21 cellular contexts compared by ENCODE assay signal in the genomic region with DNA sequence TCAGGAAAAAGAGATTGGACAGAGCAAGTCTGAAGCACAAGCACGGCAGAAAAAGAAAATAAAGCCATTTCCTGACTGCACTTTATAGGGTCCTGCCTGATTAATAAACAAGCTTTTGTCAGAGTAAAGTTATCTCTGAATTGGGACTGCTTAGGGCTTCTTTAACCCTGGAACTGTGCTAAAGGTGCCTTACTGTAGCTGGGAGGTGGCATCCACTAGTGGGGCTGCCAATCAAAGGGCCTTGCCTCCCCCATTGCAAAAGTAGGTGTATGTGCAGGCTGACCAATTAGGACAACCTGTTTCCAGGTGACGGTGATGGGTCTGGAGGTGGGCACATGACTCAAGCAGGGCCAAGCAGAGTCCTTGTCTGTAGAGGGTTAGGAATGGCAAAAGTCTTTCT. TPM values are rescaled to one million over a fixed set of nuclear protein-coding genes. Genes with fewer than 3 reads are reported as not detected.
DNase-seq lines count a peak whose midpoint lies in the region; ATAC-seq, FAIRE-seq and TF ChIP-seq lines count a peak whose summit lies in the region.
"Had no signal": no experiment of that assay in that cellular context is flagged by ENCODE, and none has a peak within 500 bp of the region (broad histone marks: within the 10 kb centered on the region; RNA-seq: fewer than 3 reads in every experiment).

No MANE protein-coding gene starts in this region.

- no peak for TF ChIP-seq POLR2A in endothelial cell of umbilical vein (IDR thresholded peaks at IDR 0.05; ENCODE audit: low read depth, low read length)

- H3K27ac Mint-ChIP-seq in osteocyte (ENCODE audit: unreplicated experiment): peak overlapping the region; percentile 14

- no peaks in the 10 kb centered on the region for H3K9me2 ChIP-seq in Karpas-422 (replicated peaks; ENCODE audit: insufficient read depth, low read length)

- no peaks in the 10 kb centered on the region for H3K9me1 ChIP-seq in endothelial cell of umbilical vein (replicated peaks; ENCODE audit: control insufficient read depth, extremely low read depth, insufficient read depth, low read length)

- H3K4me1 Mint-ChIP-seq in osteocyte (ENCODE audit: unreplicated experiment): peaks cover 30% of the 10 kb centered on the region

- DNase-seq in Karpas-422: peak; percentile 22
- DNase-seq in endothelial cell of umbilical vein (ENCODE audit: low read depth, low spot score): peak; percentile 26
- no peak for DNase-seq in osteocyte (ENCODE audit: extremely low spot score, unreplicated experiment)
- DNase-seq in NCI-H510A (lab: John Stamatoyannopoulos, UW): no peak
- no peak for DNase-seq in superior temporal gyrus (ENCODE audit: extremely low spot score)
- DNase-seq in activated CD4-positive, alpha-beta T cell treated with anti-CD3 and anti-CD28 coated beads, Interleukin-2, amount 50 U/mL, for 4 hours: no peak
- DNase-seq: 8988T; DMS 273 treated with DMSO at 0.1 percent for 48 hours; GDM1; H9; NCI-H1105 treated with DMSO at 0.1 percent for 48 hours; NCI-H1694; NCI-H2081 treated with DMSO at 0.1 percent for 48 hours; NCI-H446 treated with DMSO at 0.1 percent for 48 hours; NCI-H748 treated with DMSO at 0.1 percent for 48 hours; NK-92 treated with Interleukin-12 subunit alpha and Interleukin-12 subunit beta, amount 100 ng/mL, for 24 hours; SHP77 had no signal

- H3K4me1 ChIP-seq in BLaER1 treated with 17β-estradiol and CSF1 and Interleukin-3, amounts not matched to agents 10 nM and 100 nM: peaks cover 10 to 28% (median 18%) of the 10 kb centered on the region in 10 experiments
- H3K4me1 ChIP-seq in Karpas-422 (ENCODE audit: low read length): peaks cover 9% of the 10 kb centered on the region
- no peaks in the 10 kb centered on the region for H3K4me1 ChIP-seq in endothelial cell of umbilical vein (ENCODE audit: control insufficient read depth, extremely low read depth, insufficient read depth, low read length)

- POLR2A ChIA-PET in endothelial cell of umbilical vein (lab: Charles Lee): no interaction called here

- no peaks in the 10 kb centered on the region for H4K20me1 ChIP-seq in BLaER1 treated with 17β-estradiol and CSF1 and Interleukin-3, amounts not matched to agents 10 nM and 100 nM
- H4K20me1 ChIP-seq in Karpas-422 (ENCODE audit: insufficient read depth, low read depth, low read length) (no peaks in the 10 kb centered on the region), endothelial cell of umbilical vein (replicated peaks; ENCODE audit: control insufficient read depth, extremely low read depth, insufficient read depth, low read length) (no peaks in the 10 kb centered on the region)

- peaks cover 36 to 68% (median 51%) of the 10 kb centered on the region in 11 experiments for H3K27me3 ChIP-seq in BLaER1 treated with 17β-estradiol and CSF1 and Interleukin-3, amounts not matched to agents 10 nM and 100 nM
- no peaks in the 10 kb centered on the region for H3K27me3 ChIP-seq in Karpas-422 (ENCODE audit: low read length)
- no peaks in the 10 kb centered on the region for H3K27me3 ChIP-seq in endothelial cell of umbilical vein (ENCODE audit: control insufficient read depth in 2 of 2, insufficient read depth in 2 of 2, low read length in 2 of 2)

- no peak for FAIRE-seq in endothelial cell of umbilical vein (lab: Jason Lieb, UNC)
- FAIRE-seq: GM19239 had no signal

- H3K9ac ChIP-seq in BLaER1 treated with 17β-estradiol and CSF1 and Interleukin-3, amounts not matched to agents 10 nM and 100 nM: no peak overlapping the region
- H3K9ac ChIP-seq in Karpas-422 (ENCODE audit: low read length): no peak overlapping the region
- H3K9ac ChIP-seq in endothelial cell of umbilical vein (replicated peaks; ENCODE audit: extremely low read depth, insufficient read depth, low read length): no peak overlapping the region

- no peak overlapping the region for H3K27ac ChIP-seq in BLaER1 treated with 17β-estradiol and CSF1 and Interleukin-3, amounts not matched to agents 10 nM and 100 nM
- H3K27ac ChIP-seq in Karpas-422 (ENCODE audit: low read length) (no peak overlapping the region), endothelial cell of umbilical vein (ENCODE audit: insufficient read depth, low read depth, low read length) (no peak overlapping the region)
- H3K27ac ChIP-seq: SK-N-MC had no signal

- H2AFZ ChIP-seq in Karpas-422 (ENCODE audit: low read length) (no peak overlapping the region), endothelial cell of umbilical vein (ENCODE audit: low read depth, low read length) (peak overlapping the region; percentile 11)

- CTCF ChIA-PET in endothelial cell of umbilical vein (lab: Charles Lee): interaction anchor here (1.5 kb wide), 1 partner anchor 18 kb away, joined by 3 read pairs; no protein-coding TSS in a partner anchor

- no peak overlapping the region for H3K4me3 ChIP-seq in BLaER1 treated with 17β-estradiol and CSF1 and Interleukin-3, amounts not matched to agents 10 nM and 100 nM
- H3K4me3 ChIP-seq in Karpas-422 (ENCODE audit: low read length): no peak overlapping the region
- H3K4me3 ChIP-seq in endothelial cell of umbilical vein (replicated peaks in 1 of 3; ENCODE audit: insufficient read depth in 1 of 3, low read depth in 1 of 3, low read length in 3 of 3): no peak overlapping the region
- H3K4me3 ChIP-seq: SK-N-MC had no signal

- H3K9me3 ChIP-seq in BLaER1 treated with 17β-estradiol and CSF1 and Interleukin-3, amounts not matched to agents 10 nM and 100 nM (replicated peaks in 1 of 11): no peaks in the 10 kb centered on the region
- H3K9me3 ChIP-seq in Karpas-422 (ENCODE audit: low read length) (no peaks in the 10 kb centered on the region), endothelial cell of umbilical vein (replicated peaks; ENCODE audit: control insufficient read depth, insufficient read depth, low read length) (no peaks in the 10 kb centered on the region)

- H3K4me3 Mint-ChIP-seq in osteocyte (ENCODE audit: unreplicated experiment): no peak overlapping the region
- H3K4me3 Mint-ChIP-seq: H9 had no signal

- no peak for ATAC-seq in HG03432 (IDR thresholded peaks at IDR 0.05; ENCODE audit: unreplicated experiment)

- no peaks in the 10 kb centered on the region for H3K36me3 Mint-ChIP-seq in osteocyte (ENCODE audit: unreplicated experiment)

- no peaks in the 10 kb centered on the region for H3K36me3 ChIP-seq in BLaER1 treated with 17β-estradiol and CSF1 and Interleukin-3, amounts not matched to agents 10 nM and 100 nM
- H3K36me3 ChIP-seq in Karpas-422 (ENCODE audit: insufficient read depth, low read length) (no peaks in the 10 kb centered on the region), endothelial cell of umbilical vein (ENCODE audit: control insufficient read depth in 2 of 2, extremely low read depth in 1 of 2, insufficient read depth in 2 of 2, low read length in 2 of 2) (no peaks in the 10 kb centered on the region)

- peak overlapping the region in 8 of 11 experiments; percentile 25 to 82 (median 58); a peak in 10 of 22 replicates for H3K4me2 ChIP-seq in BLaER1 treated with 17β-estradiol and CSF1 and Interleukin-3, amounts not matched to agents 10 nM and 100 nM
- no peak overlapping the region for H3K4me2 ChIP-seq in Karpas-422 (ENCODE audit: low read depth, low read length, poor library complexity, severe bottlenecking)
- no peak overlapping the region for H3K4me2 ChIP-seq in endothelial cell of umbilical vein (ENCODE audit: insufficient read depth, low read length)

- no peaks in the 10 kb centered on the region for H3K9me3 Mint-ChIP-seq in osteocyte (ENCODE audit: unreplicated experiment)
- H3K9me3 Mint-ChIP-seq: H9 had no signal

- H3K79me2 ChIP-seq in Karpas-422 (ENCODE audit: low read length) (no peaks in the 10 kb centered on the region), endothelial cell of umbilical vein (ENCODE audit: control insufficient read depth, insufficient read depth, low read length) (no peaks in the 10 kb centered on the region)

- dilution Hi-C loops in endothelial cell of umbilical vein (cut with MboI; ENCODE audit: extremely low pct_ligation_motif_present, low sequenced_read_pairs): no loop called here

- BruUV-seq in endothelial cell of umbilical vein (replicated peaks; lab: Mats Ljungman, UMichigan): no TSS peak

- no peaks in the 10 kb centered on the region for H3K27me3 Mint-ChIP-seq in osteocyte (ENCODE audit: unreplicated experiment)

- TF ChIP-seq CTCF in endothelial cell of umbilical vein (IDR thresholded peaks at IDR 0.05; ENCODE audit: extremely low read depth in 1 of 2, insufficient read depth in 1 of 2, low read depth in 1 of 2, low read length in 2 of 2) (no peak), osteocyte (IDR thresholded peaks at IDR 0.05) (no peak)

- intact Hi-C loops in endothelial cell of umbilical vein (cut with micrococcal nuclease): no loop called here

TF ChIP-seq in endothelial cell of umbilical vein, 7 proteins besides CTCF, POLR2A, EP300 and RAD21:
- TF ChIP-seq JUN (IDR thresholded peaks at IDR 0.05; ENCODE audit: borderline replicate concordance, insufficient read depth, insufficient read length, low read depth) (no peak), EZH2 (IDR thresholded peaks at IDR 0.05; ENCODE audit: borderline replicate concordance, low read depth, low read length, severe bottlenecking) (no peak), FOS (IDR thresholded peaks at IDR 0.05; ENCODE audit: borderline replicate concordance, insufficient read depth, low read length) (no peak)

RNA-seq across cellular contexts. Expression of gene RAPH1, which starts 57.4 kb away (rescaled TPM):
- not detected in 2 replicates for total RNA-seq in Karpas-422 (2014; rRNA removed; shearing (Covaris generic); ENCODE audit: low replicate concordance)
- total RNA-seq in endothelial cell of umbilical vein: 56.9 and 59.5 TPM in 2 replicates
- polyA plus RNA-seq in endothelial cell of umbilical vein: 3.6 and 5.1 TPM in 2 replicates
- polyA plus RNA-seq in endothelial cell of umbilical vein (2011; cell fraction: cytosol; rRNA removed): 6.3 and 6.5 TPM in 2 replicates
- polyA plus RNA-seq in endothelial cell of umbilical vein (2011; cell fraction: nucleus; rRNA removed): 14.9 and 16.3 TPM in 2 replicates
- 21.0 and 23.8 TPM in 2 replicates for polyA plus RNA-seq in endothelial cell of umbilical vein (2012)
- polyA minus RNA-seq in endothelial cell of umbilical vein: 17.8 and 21.4 TPM in 2 replicates
- polyA minus RNA-seq in endothelial cell of umbilical vein (2011; cell fraction: cytosol; rRNA and poly(A)+ RNA removed): 8.7 TPM
- polyA minus RNA-seq in endothelial cell of umbilical vein (2011; cell fraction: nucleus; rRNA and poly(A)+ RNA removed): 28.7 and 44.3 TPM in 2 replicates
- total RNA-seq in osteocyte: 37.0 and 38.6 TPM in 2 replicates

Comparison
In these comparisons a context has a peak if more than half of its experiments do, and no peak if none do; other contexts are left out.
1. H3K4me2 ChIP-seq: peak in BLaER1 treated with 17β-estradiol and CSF1 and Interleukin-3, amounts not matched to agents 10 nM and 100 nM (8 of 11); none in Karpas-422 (single experiment) and endothelial cell of umbilical vein (single experiment).
2. DNase-seq: peak in Karpas-422 (single experiment) and endothelial cell of umbilical vein (single experiment); none in osteocyte (single experiment), NCI-H510A (single experiment), superior temporal gyrus (single experiment) and activated CD4-positive, alpha-beta T cell treated with anti-CD3 and anti-CD28 coated beads, Interleukin-2, amount 50 U/mL, for 4 hours (0 of 2).
3. RNA of gene RAPH1, which starts 57.4 kb away (total RNA-seq): 56.9 to 59.5 TPM in endothelial cell of umbilical vein and 37.0 to 38.6 TPM in osteocyte; not detected in Karpas-422; every median in the first group is over 10 times any median in the second.